9 cellular contexts compared by ENCODE assay signal in the genomic region with DNA sequence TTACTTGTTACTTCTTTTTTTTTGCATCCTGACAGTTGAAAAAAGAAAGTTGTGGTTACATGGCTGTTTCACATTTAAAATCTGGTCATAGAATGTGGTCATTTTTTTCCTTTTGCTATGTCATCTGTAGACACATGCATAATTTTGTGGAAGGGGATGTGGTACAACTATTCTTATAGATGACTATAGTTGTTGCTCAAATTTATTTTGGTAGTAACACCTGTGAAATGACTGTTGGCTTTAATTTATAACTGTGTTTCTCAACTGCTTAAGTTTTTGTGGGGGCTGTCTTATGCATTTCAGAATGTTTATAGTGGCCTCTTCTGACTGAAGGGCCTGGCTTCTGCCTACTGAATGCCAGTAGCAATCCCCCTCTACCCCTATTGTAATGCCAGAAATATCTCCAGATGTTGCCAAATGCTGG.
DNase-seq lines count a peak whose midpoint lies in the region; ATAC-seq and TF ChIP-seq lines count a peak whose summit lies in the region.
"Had no signal": no experiment of that assay in that cellular context is flagged by ENCODE, and none has a peak within 500 bp of the region (broad histone marks: within the 10 kb centered on the region; RNA-seq: fewer than 3 reads in every experiment).

No MANE protein-coding gene starts in this region.

- TF ChIP-seq CTCF in NB4 (IDR thresholded peaks at IDR 0.05; ENCODE audit: low read depth, low read length) (no peak), Caco-2 (IDR thresholded peaks at IDR 0.05; ENCODE audit: insufficient read depth in 1 of 2, low read depth in 1 of 2, low read length in 1 of 2, severe bottlenecking in 1 of 2, unreplicated experiment in 1 of 2) (no peak), foreskin fibroblast (IDR thresholded peaks at IDR 0.05; ENCODE audit: low read depth, low read length) (no peak)

- no peak for TF ChIP-seq POLR2A in NB4 (IDR thresholded peaks at IDR 0.05; ENCODE audit: extremely low read depth, insufficient read length)

- peaks cover 7 to 20% of the 10 kb centered on the region in 2 donors for H3K36me3 Mint-ChIP-seq in activated T-cell treated with anti-CD3 and anti-CD28 coated beads, Interleukin-2, amount 50 U/mL, for 72 hours (ENCODE audit: insufficient read depth in 2 of 2)
- H3K36me3 Mint-ChIP-seq in stimulated activated naive B cell treated with anti-CD40 and anti-IgM and Interleukin-4, amounts not matched to agents 10 μg/mL and 1 μg/mL and 100 μg/mL, for 72 hours = peaks cover 28 to 41% of the 10 kb centered on the region in 2 donors
- H3K36me3 Mint-ChIP-seq in activated T-helper 2 cell treated with anti-CD3 and anti-CD28 coated beads, Interferon-gamma antibody, Interleukin-2, Interleukin-4, amounts not matched to agents 10 μg/mL and 5 μg/mL and 100 μg/mL, durations not matched to agents 14 hours and 24 hours and 36 hours (ENCODE audit: low read depth) = peaks cover 66% of the 10 kb centered on the region
- peaks cover 27% of the 10 kb centered on the region for H3K36me3 Mint-ChIP-seq in Caco-2 (ENCODE audit: insufficient read depth, unreplicated experiment)

- peak overlapping the region; percentile 90 for H3K27ac Mint-ChIP-seq in activated T-cell treated with anti-CD3 and anti-CD28 coated beads, Interleukin-2, amount 50 U/mL, for 72 hours
- peak overlapping the region; percentile 43 for H3K27ac Mint-ChIP-seq in stimulated activated naive B cell treated with anti-CD40 and anti-IgM and Interleukin-4, amounts not matched to agents 10 μg/mL and 1 μg/mL and 100 μg/mL, for 72 hours
- no peak overlapping the region for H3K27ac Mint-ChIP-seq in activated T-helper 2 cell treated with anti-CD3 and anti-CD28 coated beads, Interferon-gamma antibody, Interleukin-2, Interleukin-4, amounts not matched to agents 10 μg/mL and 5 μg/mL and 100 μg/mL, durations not matched to agents 14 hours and 24 hours and 36 hours
- no peak overlapping the region for H3K27ac Mint-ChIP-seq in Caco-2 (ENCODE audit: unreplicated experiment)

- H3K4me1 ChIP-seq in Caco-2 = no peaks in the 10 kb centered on the region
- H3K4me1 ChIP-seq: right lobe of liver had no signal

- no peaks in the 10 kb centered on the region for H3K27me3 ChIP-seq in Caco-2 (replicated peaks; ENCODE audit: control insufficient read depth, insufficient read depth, low read length)
- H3K27me3 ChIP-seq: right lobe of liver had no signal

- ATAC-seq in activated T-cell treated with anti-CD3 and anti-CD28 coated beads, Interleukin-2, amount 50 U/mL, for 72 hours (replicated peaks in 1 of 2) = peak; percentile 100
- peak; percentile 97 for ATAC-seq in HG02885 (IDR thresholded peaks at IDR 0.05; ENCODE audit: poor library complexity, unreplicated experiment)
- peak; percentile 99 for ATAC-seq in stimulated activated naive B cell treated with anti-CD40 and anti-IgM and Interleukin-4, amounts not matched to agents 10 μg/mL and 1 μg/mL and 100 μg/mL, for 72 hours (replicated peaks)
- ATAC-seq: right lobe of liver had no signal

- peaks cover 2% of the 10 kb centered on the region in 2 donors for H3K9me3 Mint-ChIP-seq in activated T-cell treated with anti-CD3 and anti-CD28 coated beads, Interleukin-2, amount 50 U/mL, for 72 hours
- H3K9me3 Mint-ChIP-seq in stimulated activated naive B cell treated with anti-CD40 and anti-IgM and Interleukin-4, amounts not matched to agents 10 μg/mL and 1 μg/mL and 100 μg/mL, for 72 hours = peaks cover 4 to 9% of the 10 kb centered on the region in 2 donors
- peaks cover 9% of the 10 kb centered on the region for H3K9me3 Mint-ChIP-seq in activated T-helper 2 cell treated with anti-CD3 and anti-CD28 coated beads, Interferon-gamma antibody, Interleukin-2, Interleukin-4, amounts not matched to agents 10 μg/mL and 5 μg/mL and 100 μg/mL, durations not matched to agents 14 hours and 24 hours and 36 hours
- no peaks in the 10 kb centered on the region for H3K9me3 Mint-ChIP-seq in Caco-2 (ENCODE audit: unreplicated experiment)

- H3K4me1 Mint-ChIP-seq in activated T-cell treated with anti-CD3 and anti-CD28 coated beads, Interleukin-2, amount 50 U/mL, for 72 hours (ENCODE audit: low read depth) = peaks cover 27% of the 10 kb centered on the region
- peaks cover 5 to 15% of the 10 kb centered on the region in 2 donors for H3K4me1 Mint-ChIP-seq in stimulated activated naive B cell treated with anti-CD40 and anti-IgM and Interleukin-4, amounts not matched to agents 10 μg/mL and 1 μg/mL and 100 μg/mL, for 72 hours
- peaks cover 23% of the 10 kb centered on the region for H3K4me1 Mint-ChIP-seq in activated T-helper 2 cell treated with anti-CD3 and anti-CD28 coated beads, Interferon-gamma antibody, Interleukin-2, Interleukin-4, amounts not matched to agents 10 μg/mL and 5 μg/mL and 100 μg/mL, durations not matched to agents 14 hours and 24 hours and 36 hours (ENCODE audit: low read depth)
- H3K4me1 Mint-ChIP-seq in Caco-2 (ENCODE audit: low read depth, unreplicated experiment) = no peaks in the 10 kb centered on the region

- no peak overlapping the region for H3K4me3 ChIP-seq in NB4 (ENCODE audit: low read depth, low read length)
- no peak overlapping the region for H3K4me3 ChIP-seq in Caco-2 (ENCODE audit: low read depth, low read length)
- H3K4me3 ChIP-seq in foreskin fibroblast (ENCODE audit: low read depth in 1 of 2, low read length in 2 of 2) = no peak overlapping the region
- H3K4me3 ChIP-seq: right lobe of liver had no signal

- no peaks in the 10 kb centered on the region; the same call in 1 of the 2 replicates for H3K36me3 ChIP-seq in Caco-2 (ENCODE audit: control insufficient read depth, insufficient read depth, low read length)

- intact Hi-C loops in activated T-helper 2 cell treated with anti-CD3 and anti-CD28 coated beads, Interferon-gamma antibody, Interleukin-2, Interleukin-4, amounts not matched to agents 10 μg/mL and 5 μg/mL and 100 μg/mL, durations not matched to agents 14 hours and 24 hours and 36 hours (cut with micrococcal nuclease) = loop anchor here (1.0 to 5.0 kb wide), 4 partner anchors 64 to 388 kb away; a partner anchor contains a TSS
- intact Hi-C loops in Caco-2 (cut with micrococcal nuclease; ENCODE audit: unreplicated experiment) = no loop called here

- H3K9me3 ChIP-seq in Caco-2 = no peaks in the 10 kb centered on the region
- H3K9me3 ChIP-seq: right lobe of liver had no signal

- peak; percentile 6 to 10 for DNase-seq in activated T-cell treated with anti-CD3 and anti-CD28 coated beads, Interleukin-2, amount 50 U/mL, for 72 hours
- DNase-seq in activated T-cell treated with anti-CD3 and anti-CD28 coated beads for 4 hours (no peak), NB4 (ENCODE audit: low read depth) (peak; percentile 89), Caco-2 (no peak), foreskin fibroblast (no peak)
- DNase-seq in stimulated activated naive B cell treated with anti-CD40 and anti-IgM and Interleukin-4, amounts not matched to agents 10 μg/mL and 1 μg/mL and 100 μg/mL, for 72 hours = no peak
- DNase-seq in activated T-helper 2 cell treated with anti-CD3 and anti-CD28 coated beads, Interferon-gamma antibody, Interleukin-2, Interleukin-4, amounts not matched to agents 10 μg/mL and 5 μg/mL and 100 μg/mL, durations not matched to agents 14 hours and 24 hours and 36 hours (ENCODE audit: low spot score) = no peak
- DNase-seq: right lobe of liver had no signal

- H3K4me3 Mint-ChIP-seq in activated T-cell treated with anti-CD3 and anti-CD28 coated beads, Interleukin-2, amount 50 U/mL, for 72 hours = peak overlapping the region in 1 of 2 donors; percentile 5
- H3K4me3 Mint-ChIP-seq in stimulated activated naive B cell treated with anti-CD40 and anti-IgM and Interleukin-4, amounts not matched to agents 10 μg/mL and 1 μg/mL and 100 μg/mL, for 72 hours = no peak overlapping the region
- no peak overlapping the region for H3K4me3 Mint-ChIP-seq in activated T-helper 2 cell treated with anti-CD3 and anti-CD28 coated beads, Interferon-gamma antibody, Interleukin-2, Interleukin-4, amounts not matched to agents 10 μg/mL and 5 μg/mL and 100 μg/mL, durations not matched to agents 14 hours and 24 hours and 36 hours (ENCODE audit: low read depth)
- H3K4me3 Mint-ChIP-seq in Caco-2 (ENCODE audit: unreplicated experiment) = no peak overlapping the region

- CTCF ChIA-PET in Caco-2 (lab: Charles Lee) = no interaction called here

- POLR2A ChIA-PET in Caco-2 (lab: Charles Lee) = no interaction called here

- no peaks in the 10 kb centered on the region for H3K27me3 Mint-ChIP-seq in activated T-cell treated with anti-CD3 and anti-CD28 coated beads, Interleukin-2, amount 50 U/mL, for 72 hours (ENCODE audit: low read depth)
- no peaks in the 10 kb centered on the region for H3K27me3 Mint-ChIP-seq in stimulated activated naive B cell treated with anti-CD40 and anti-IgM and Interleukin-4, amounts not matched to agents 10 μg/mL and 1 μg/mL and 100 μg/mL, for 72 hours
- H3K27me3 Mint-ChIP-seq in activated T-helper 2 cell treated with anti-CD3 and anti-CD28 coated beads, Interferon-gamma antibody, Interleukin-2, Interleukin-4, amounts not matched to agents 10 μg/mL and 5 μg/mL and 100 μg/mL, durations not matched to agents 14 hours and 24 hours and 36 hours (ENCODE audit: low read depth) = no peaks in the 10 kb centered on the region
- H3K27me3 Mint-ChIP-seq in Caco-2 (ENCODE audit: insufficient read depth, unreplicated experiment) = no peaks in the 10 kb centered on the region

- no TSS peak for BruUV-seq in Caco-2 (replicated peaks; lab: Mats Ljungman, UMichigan)

Comparison
In these comparisons a context has a peak if more than half of its experiments do, and no peak if none do; other contexts are left out.
1. DNase-seq: peak in activated T-cell treated with anti-CD3 and anti-CD28 coated beads, Interleukin-2, amount 50 U/mL, for 72 hours (2 of 2) and NB4 (single experiment); none in activated T-cell treated with anti-CD3 and anti-CD28 coated beads for 4 hours (single experiment), stimulated activated naive B cell treated with anti-CD40 and anti-IgM and Interleukin-4, amounts not matched to agents 10 μg/mL and 1 μg/mL and 100 μg/mL, for 72 hours (single experiment), activated T-helper 2 cell treated with anti-CD3 and anti-CD28 coated beads, Interferon-gamma antibody, Interleukin-2, Interleukin-4, amounts not matched to agents 10 μg/mL and 5 μg/mL and 100 μg/mL, durations not matched to agents 14 hours and 24 hours and 36 hours (single experiment), Caco-2 (0 of 2) and foreskin fibroblast (0 of 2).
2. H3K27ac Mint-ChIP-seq: peak in activated T-cell treated with anti-CD3 and anti-CD28 coated beads, Interleukin-2, amount 50 U/mL, for 72 hours (single experiment) and stimulated activated naive B cell treated with anti-CD40 and anti-IgM and Interleukin-4, amounts not matched to agents 10 μg/mL and 1 μg/mL and 100 μg/mL, for 72 hours (single experiment); none in activated T-helper 2 cell treated with anti-CD3 and anti-CD28 coated beads, Interferon-gamma antibody, Interleukin-2, Interleukin-4, amounts not matched to agents 10 μg/mL and 5 μg/mL and 100 μg/mL, durations not matched to agents 14 hours and 24 hours and 36 hours (single experiment) and Caco-2 (single experiment).
3. Peak in every context shown above with its lines, with median percentiles within 50 percentile points of each other: ATAC-seq.